Comparison of ENCODE assay signal across 18 cellular contexts in genomic region chr7:75980126-75980864, GRCh38. TPM values are rescaled to one million over a fixed set of nuclear protein-coding genes. Genes with fewer than 3 reads are reported as not detected.
DNase-seq lines count a peak whose midpoint lies in the region; ATAC-seq, FAIRE-seq and TF ChIP-seq lines count a peak whose summit lies in the region.
"Had no signal": no experiment of that assay in that cellular context is flagged by ENCODE, and none has a peak within 500 bp of the region (broad histone marks: within the 10 kb centered on the region; RNA-seq: fewer than 3 reads in every experiment).

No MANE protein-coding gene starts in this region.

- no peak for TF ChIP-seq CTCF in SK-N-SH (IDR thresholded peaks at IDR 0.05)
- TF ChIP-seq CTCF in WTC11 (IDR thresholded peaks at IDR 0.05), result no peak

- no peaks in the 10 kb centered on the region for H3K9me2 ChIP-seq in SK-N-SH

- H4K20me1 ChIP-seq in SK-N-SH (ENCODE audit: insufficient read depth), result no peaks in the 10 kb centered on the region

- H3K4me3 ChIP-seq in SK-N-SH (ENCODE audit: low read depth in 2 of 2, low read length in 1 of 2) (no peak overlapping the region), small intestine (ENCODE audit: low read depth in 1 of 2, low read length in 2 of 2) (peak overlapping the region in 1 of 2 donors; percentile 14)

- DNase-seq in SK-N-SH, result peak; percentile 45
- no peak for DNase-seq in WTC11 (ENCODE audit: low spot score)
- peak; percentile 93 to 95 for DNase-seq in left colon
- DNase-seq in small intestine, result peak; percentile 97
- DNase-seq in stimulated activated CD4-positive, alpha-beta T cell treated with anti-CD3 and anti-CD28 coated beads, Interleukin-4, amount 100 ng/mL, for 1 hour, result no peak
- no peak for DNase-seq in NCI-H1436 (lab: John Stamatoyannopoulos, UW)
- DNase-seq: activated B cell treated with CpG ODN at 0.5 μM for 24 hours; activated naive CD4-positive, alpha-beta T cell treated with anti-CD3 and anti-CD28 coated beads, Interleukin-2, amount 10 ng/mL, durations not matched to agents 7 days and 5 days; CD8-positive, alpha-beta memory T cell; effector memory CD4-positive, alpha-beta T cell; GF-D8; Kasumi-1; mesendoderm; NCI-H1694; NCI-H526 had no signal

- H3K4me1 Mint-ChIP-seq in WTC11, result no peaks in the 10 kb centered on the region
- H3K4me1 Mint-ChIP-seq: activated B cell treated with CpG ODN at 0.5 μM for 24 hours; activated naive CD4-positive, alpha-beta T cell treated with anti-CD3 and anti-CD28 coated beads, Interleukin-2, amount 10 ng/mL, durations not matched to agents 7 days and 5 days had no signal

- no peak overlapping the region for H3K4me2 ChIP-seq in SK-N-SH

- H3K27ac Mint-ChIP-seq in WTC11, result peak overlapping the region; percentile 60
- H3K27ac Mint-ChIP-seq: activated B cell treated with CpG ODN at 0.5 μM for 24 hours; activated naive CD4-positive, alpha-beta T cell treated with anti-CD3 and anti-CD28 coated beads, Interleukin-2, amount 10 ng/mL, durations not matched to agents 7 days and 5 days had no signal

- intact Hi-C loops in left colon (cut with DNase I, micrococcal nuclease), result no loop called here

- H3K9ac ChIP-seq in SK-N-SH, result no peak overlapping the region

- FAIRE-seq in small intestine (lab: Jason Lieb, UNC), result no peak
- FAIRE-seq: A204.1 had no signal

- peaks cover 26 to 43% of the 10 kb centered on the region in 2 experiments for H3K36me3 ChIP-seq in SK-N-SH (replicated peaks in 1 of 2; ENCODE audit: control insufficient read depth in 1 of 2, insufficient read depth in 2 of 2, low read length in 1 of 2)
- H3K36me3 ChIP-seq in small intestine (ENCODE audit: control insufficient read depth in 2 of 2, insufficient read depth in 2 of 2, low read length in 2 of 2), result peaks cover 6 to 18% of the 10 kb centered on the region in 2 donors

- POLR2A ChIA-PET in SK-N-SH (lab: Yijun Ruan, JAX) (no interaction called here), WTC11 (lab: Charles Lee) (no interaction called here)

- H3K9me3 ChIP-seq in SK-N-SH, result no peaks in the 10 kb centered on the region
- H3K9me3 ChIP-seq in small intestine (ENCODE audit: control insufficient read depth, low read depth), result no peaks in the 10 kb centered on the region

- CTCF ChIA-PET in SK-N-SH (lab: Yijun Ruan, JAX) (no interaction called here), WTC11 (lab: Charles Lee) (no interaction called here)

- no peak for TF ChIP-seq RAD21 in SK-N-SH (IDR thresholded peaks at IDR 0.05; ENCODE audit: low read length)

- H2AFZ ChIP-seq in SK-N-SH (ENCODE audit: low read depth), result no peak overlapping the region

- peaks cover 8% of the 10 kb centered on the region for H3K36me3 Mint-ChIP-seq in WTC11

- no peaks in the 10 kb centered on the region for H3K27me3 Mint-ChIP-seq in WTC11 (ENCODE audit: low read depth)
- H3K27me3 Mint-ChIP-seq: activated B cell treated with CpG ODN at 0.5 μM for 24 hours; activated naive CD4-positive, alpha-beta T cell treated with anti-CD3 and anti-CD28 coated beads, Interleukin-2, amount 10 ng/mL, durations not matched to agents 7 days and 5 days; CD8-positive, alpha-beta memory T cell had no signal

- ATAC-seq in SK-N-SH treated with all-trans-retinoic acid at 6 μM for 48 hours, result no peak
- no peak for ATAC-seq in WTC11
- ATAC-seq in left colon, result peak; percentile 93
- ATAC-seq in HG02981 (IDR thresholded peaks at IDR 0.05; ENCODE audit: unreplicated experiment), result no peak

- no peak overlapping the region for H3K4me3 Mint-ChIP-seq in WTC11
- H3K4me3 Mint-ChIP-seq: activated B cell treated with CpG ODN at 0.5 μM for 24 hours; activated naive CD4-positive, alpha-beta T cell treated with anti-CD3 and anti-CD28 coated beads, Interleukin-2, amount 10 ng/mL, durations not matched to agents 7 days and 5 days; CD8-positive, alpha-beta memory T cell had no signal

- H3K4me1 ChIP-seq in SK-N-SH (ENCODE audit: control insufficient read depth in 1 of 2, insufficient read depth in 2 of 2, low read depth in 1 of 2, low read length in 1 of 2) (no peaks in the 10 kb centered on the region; a peak in 1 of 4 replicates), small intestine (ENCODE audit: control insufficient read depth in 2 of 2, insufficient read depth in 1 of 2, low read depth in 1 of 2, low read length in 1 of 2) (no peaks in the 10 kb centered on the region)

- WGBS in SK-N-SH (ENCODE audit: low lambda C conversion rate), result 80% methylated on average over 12 of the region's 25 CpGs
- 29 to 64% (median 45%) methylated on average over 21 to 25 of the region's 25 CpGs for WGBS in small intestine, 3 donors

- H3K79me2 ChIP-seq in SK-N-SH (ENCODE audit: insufficient read depth), result no peaks in the 10 kb centered on the region

- no peaks in the 10 kb centered on the region for H3K9me3 Mint-ChIP-seq in WTC11
- H3K9me3 Mint-ChIP-seq: activated B cell treated with CpG ODN at 0.5 μM for 24 hours; activated naive CD4-positive, alpha-beta T cell treated with anti-CD3 and anti-CD28 coated beads, Interleukin-2, amount 10 ng/mL, durations not matched to agents 7 days and 5 days; CD8-positive, alpha-beta memory T cell had no signal

- H3K27ac ChIP-seq in SK-N-SH (ENCODE audit: low read depth in 2 of 2, low read length in 1 of 2) (no peak overlapping the region; a peak in 1 of 4 replicates), small intestine (ENCODE audit: low read depth in 1 of 2, low read length in 1 of 2) (peak overlapping the region; percentile 74 to 92)

- H3F3A ChIP-seq in SK-N-SH (replicated peaks; ENCODE audit: insufficient read depth), result no peaks in the 10 kb centered on the region

- TF ChIP-seq EP300 in SK-N-SH (IDR thresholded peaks at IDR 0.05; ENCODE audit: borderline replicate concordance in 1 of 2, low read depth in 1 of 2, low read length in 1 of 2), result no peak

- H3K27me3 ChIP-seq in SK-N-SH (ENCODE audit: insufficient read depth) (no peaks in the 10 kb centered on the region), small intestine (ENCODE audit: control insufficient read depth in 2 of 2, insufficient read depth in 2 of 2, low read length in 2 of 2) (no peaks in the 10 kb centered on the region)

TF ChIP-seq in SK-N-SH, 30 proteins besides CTCF, POLR2A, EP300 and RAD21 (continues in another document):
- TF ChIP-seq ELF1 (IDR thresholded peaks at IDR 0.05) (no peak), JUND (IDR thresholded peaks at IDR 0.05) (no peak), EZH2phosphoT487 (IDR thresholded peaks at IDR 0.05; ENCODE audit: borderline replicate concordance, low read depth) (no peak), PBX3 (IDR thresholded peaks at IDR 0.05) (no peak), TAF1 (IDR thresholded peaks at IDR 0.05; ENCODE audit: borderline replicate concordance, low read depth, low read length) (no peak)

TF ChIP-seq in SK-N-SH treated with all-trans-retinoic acid at 6 μM for 48 hours, 23 proteins besides CTCF, POLR2A, EP300 and RAD21 (continues in another document):
- TF ChIP-seq, protein P1, sequence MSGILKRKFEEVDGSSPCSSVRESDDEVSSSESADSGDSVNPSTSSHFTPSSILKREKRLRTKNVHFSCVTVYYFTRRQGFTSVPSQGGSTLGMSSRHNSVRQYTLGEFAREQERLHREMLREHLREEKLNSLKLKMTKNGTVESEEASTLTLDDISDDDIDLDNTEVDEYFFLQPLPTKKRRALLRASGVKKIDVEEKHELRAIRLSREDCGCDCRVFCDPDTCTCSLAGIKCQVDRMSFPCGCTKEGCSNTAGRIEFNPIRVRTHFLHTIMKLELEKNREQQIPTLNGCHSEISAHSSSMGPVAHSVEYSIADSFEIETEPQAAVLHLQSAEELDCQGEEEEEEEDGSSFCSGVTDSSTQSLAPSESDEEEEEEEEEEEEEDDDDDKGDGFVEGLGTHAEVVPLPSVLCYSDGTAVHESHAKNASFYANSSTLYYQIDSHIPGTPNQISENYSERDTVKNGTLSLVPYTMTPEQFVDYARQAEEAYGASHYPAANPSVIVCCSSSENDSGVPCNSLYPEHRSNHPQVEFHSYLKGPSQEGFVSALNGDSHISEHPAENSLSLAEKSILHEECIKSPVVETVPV (CRISPR knock-in tag; IDR thresholded peaks at IDR 0.05), result no peak

TF ChIP-seq in WTC11, 78 proteins besides CTCF, POLR2A, EP300 and RAD21 (continues in another document):
- TF ChIP-seq ZNF121 (CRISPR knock-in tag; IDR thresholded peaks at IDR 0.05) (no peak), RORB (CRISPR knock-in tag; IDR thresholded peaks at IDR 0.05) (no peak), NFE2L1 (CRISPR knock-in tag; IDR thresholded peaks at IDR 0.05) (no peak), MYBL2 (CRISPR knock-in tag; IDR thresholded peaks at IDR 0.05) (no peak)
- TF ChIP-seq, protein P2, sequence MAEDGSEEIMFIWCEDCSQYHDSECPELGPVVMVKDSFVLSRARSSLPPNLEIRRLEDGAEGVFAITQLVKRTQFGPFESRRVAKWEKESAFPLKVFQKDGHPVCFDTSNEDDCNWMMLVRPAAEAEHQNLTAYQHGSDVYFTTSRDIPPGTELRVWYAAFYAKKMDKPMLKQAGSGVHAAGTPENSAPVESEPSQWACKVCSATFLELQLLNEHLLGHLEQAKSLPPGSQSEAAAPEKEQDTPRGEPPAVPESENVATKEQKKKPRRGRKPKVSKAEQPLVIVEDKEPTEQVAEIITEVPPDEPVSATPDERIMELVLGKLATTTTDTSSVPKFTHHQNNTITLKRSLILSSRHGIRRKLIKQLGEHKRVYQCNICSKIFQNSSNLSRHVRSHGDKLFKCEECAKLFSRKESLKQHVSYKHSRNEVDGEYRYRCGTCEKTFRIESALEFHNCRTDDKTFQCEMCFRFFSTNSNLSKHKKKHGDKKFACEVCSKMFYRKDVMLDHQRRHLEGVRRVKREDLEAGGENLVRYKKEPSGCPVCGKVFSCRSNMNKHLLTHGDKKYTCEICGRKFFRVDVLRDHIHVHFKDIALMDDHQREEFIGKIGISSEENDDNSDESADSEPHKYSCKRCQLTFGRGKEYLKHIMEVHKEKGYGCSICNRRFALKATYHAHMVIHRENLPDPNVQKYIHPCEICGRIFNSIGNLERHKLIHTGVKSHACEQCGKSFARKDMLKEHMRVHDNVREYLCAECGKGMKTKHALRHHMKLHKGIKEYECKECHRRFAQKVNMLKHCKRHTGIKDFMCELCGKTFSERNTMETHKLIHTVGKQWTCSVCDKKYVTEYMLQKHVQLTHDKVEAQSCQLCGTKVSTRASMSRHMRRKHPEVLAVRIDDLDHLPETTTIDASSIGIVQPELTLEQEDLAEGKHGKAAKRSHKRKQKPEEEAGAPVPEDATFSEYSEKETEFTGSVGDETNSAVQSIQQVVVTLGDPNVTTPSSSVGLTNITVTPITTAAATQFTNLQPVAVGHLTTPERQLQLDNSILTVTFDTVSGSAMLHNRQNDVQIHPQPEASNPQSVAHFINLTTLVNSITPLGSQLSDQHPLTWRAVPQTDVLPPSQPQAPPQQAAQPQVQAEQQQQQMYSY (CRISPR knock-in tag; IDR thresholded peaks at IDR 0.05), result no peak

RNA-seq across cellular contexts. Expression of gene TMEM120A, which starts 14.1 kb away (rescaled TPM):
- polyA plus RNA-seq in SK-N-SH (2012; rRNA removed), result 59.8 and 95.2 TPM in 2 replicates
- polyA plus RNA-seq in SK-N-SH (2012; cell fraction: cytosol; rRNA removed), result 26.4 and 50.4 TPM in 2 replicates
- polyA plus RNA-seq in SK-N-SH (2012; cell fraction: nucleus; rRNA removed), result 120 and 190 TPM in 2 replicates
- total RNA-seq in WTC11 (2021), result 20.1 to 23.0 TPM (median 21.9 TPM) in 3 replicates
- total RNA-seq in left colon, result 100 to 1,000 TPM; 102 to 104 TPM
- 100 to 1,000 TPM in 2 of 3 donors, 10 to 100 TPM in 1; 99.6 to 207 (median 202) TPM for polyA plus RNA-seq in small intestine

Comparison
In these comparisons a context has a peak if more than half of its experiments do, and no peak if none do; other contexts are left out.
1. DNase-seq: peak in SK-N-SH (single experiment), left colon (2 of 2) and small intestine (single experiment); none in WTC11 (single experiment), stimulated activated CD4-positive, alpha-beta T cell treated with anti-CD3 and anti-CD28 coated beads, Interleukin-4, amount 100 ng/mL, for 1 hour (single experiment) and NCI-H1436 (single experiment).
2. H3K27ac ChIP-seq: peak in small intestine (2 of 2); none in SK-N-SH (0 of 2).